Comparison of ENCODE assay signal across 8 cellular contexts in genomic region chr9:91948423-91949292, GRCh38. TPM values are rescaled to one million over a fixed set of nuclear protein-coding genes. Genes with fewer than 3 reads are reported as not detected.
DNase-seq lines count a peak whose midpoint lies in the region; TF ChIP-seq lines count a peak whose summit lies in the region.

No MANE protein-coding gene starts in this region.

- TF ChIP-seq CTCF in smooth muscle cell (IDR thresholded peaks at IDR 0.05; ENCODE audit: borderline replicate concordance, insufficient read depth, poor library complexity, severe bottlenecking) (no peak), OCI-LY7 (conservative IDR thresholded peaks at IDR 0.05; ENCODE audit: low read length) (no peak)

- H3F3A ChIP-seq in smooth muscle cell (ENCODE audit: low read depth) = peaks cover 25% of the 10 kb centered on the region

- no TSS peak for BruUV-seq in OCI-LY7 (replicated peaks; lab: Mats Ljungman, UMichigan)

- H3K9me3 ChIP-seq in adipocyte (ENCODE audit: control insufficient read depth, low read length) = peaks cover 8% of the 10 kb centered on the region
- no peaks in the 10 kb centered on the region for H3K9me3 ChIP-seq in smooth muscle cell (replicated peaks; ENCODE audit: low read depth)
- H3K9me3 ChIP-seq in OCI-LY7 (ENCODE audit: low read length) = no peaks in the 10 kb centered on the region

- H3K27ac ChIP-seq in smooth muscle cell (ENCODE audit: low read depth) (peak overlapping the region; percentile 82), OCI-LY7 (ENCODE audit: low read depth, low read length, poor library complexity, severe bottlenecking) (no peak overlapping the region)

- H3K4me2 ChIP-seq in smooth muscle cell (peak overlapping the region; percentile 90), OCI-LY7 (ENCODE audit: low read length) (no peak overlapping the region)

- H3K36me3 ChIP-seq in adipocyte (ENCODE audit: control insufficient read depth, insufficient read depth, low read length, severe bottlenecking) = no peaks in the 10 kb centered on the region
- H3K36me3 ChIP-seq in smooth muscle cell (ENCODE audit: low read depth) = no peaks in the 10 kb centered on the region
- H3K36me3 ChIP-seq in OCI-LY7 (ENCODE audit: insufficient read depth, low read length) = no peaks in the 10 kb centered on the region

- intact Hi-C loops in OCI-LY7 (cut with micrococcal nuclease; ENCODE audit: unreplicated experiment) = no loop called here

- no peaks in the 10 kb centered on the region for H3K9me2 ChIP-seq in OCI-LY7 (ENCODE audit: insufficient read depth, low read length)

- no peaks in the 10 kb centered on the region for H3K27me3 ChIP-seq in adipocyte (replicated peaks; ENCODE audit: control insufficient read depth, insufficient read depth, low read length)
- no peaks in the 10 kb centered on the region for H3K27me3 ChIP-seq in smooth muscle cell (ENCODE audit: low read depth)

- POLR2A ChIA-PET in OCI-LY7 (lab: Charles Lee) = no interaction called here

- H3K4me1 ChIP-seq in adipocyte (ENCODE audit: control insufficient read depth, insufficient read depth, low read length) (peaks cover 10% of the 10 kb centered on the region), smooth muscle cell (ENCODE audit: low read depth) (peaks cover 43% of the 10 kb centered on the region), OCI-LY7 (ENCODE audit: insufficient read depth, low read length, poor library complexity, severe bottlenecking) (no peaks in the 10 kb centered on the region)

- H3K79me2 ChIP-seq in smooth muscle cell (ENCODE audit: low read depth) (peaks cover 42% of the 10 kb centered on the region), OCI-LY7 (ENCODE audit: insufficient read depth, low read depth, low read length) (no peaks in the 10 kb centered on the region)

- H2AFZ ChIP-seq in smooth muscle cell (ENCODE audit: low read depth) (peak overlapping the region; percentile 85), OCI-LY7 (ENCODE audit: low read length) (no peak overlapping the region)

- H4K20me1 ChIP-seq in smooth muscle cell (ENCODE audit: low read depth) = peaks cover 18% of the 10 kb centered on the region
- no peaks in the 10 kb centered on the region for H4K20me1 ChIP-seq in OCI-LY7 (ENCODE audit: insufficient read depth, low read length)

- DNase-seq in DMS153 treated with DMSO at 0.1 percent for 48 hours (lab: John Stamatoyannopoulos, UW; ENCODE audit: unreplicated experiment) (peak; percentile 33), NCI-H1092 treated with DMSO at 0.1 percent for 48 hours (lab: John Stamatoyannopoulos, UW) (peak; percentile 16), adipocyte (ENCODE audit: low read depth) (peak; percentile 28), hepatic stellate cell (ENCODE audit: low spot score) (peak; percentile 38), smooth muscle cell (lab: John Stamatoyannopoulos, UW; ENCODE audit: unreplicated experiment) (peak; percentile 33), SKM-1 treated with dmso at 0.1 percent for 144 hours (lab: John Stamatoyannopoulos, UW; ENCODE audit: unreplicated experiment) (no peak), NCI-H2196 (lab: John Stamatoyannopoulos, UW; ENCODE audit: unreplicated experiment) (no peak), OCI-LY7 (ENCODE audit: low spot score) (no peak)

- CTCF ChIA-PET in OCI-LY7 (lab: Charles Lee; ENCODE audit: unreplicated experiment) = no interaction called here

- H3K9ac ChIP-seq in adipocyte (ENCODE audit: low read length) (peak overlapping the region; percentile 78), smooth muscle cell (ENCODE audit: low read depth) (peak overlapping the region; percentile 61)

- WGBS in smooth muscle cell (ENCODE audit: low lambda C conversion rate) = 1% methylated on average over 44 of the region's 57 CpGs

- H3K4me3 ChIP-seq in adipocyte (ENCODE audit: low read length) (peak overlapping the region; percentile 79), smooth muscle cell (peak overlapping the region; percentile 92), OCI-LY7 (ENCODE audit: low read depth, low read length, poor library complexity, severe bottlenecking) (no peak overlapping the region)

RNA-seq across cellular contexts. Expression of gene ROR2, which starts 1.4 kb away (rescaled TPM):
- 15.7 and 16.7 TPM in 2 replicates for total RNA-seq in smooth muscle cell
- polyA plus RNA-seq in smooth muscle cell = 16.3 and 21.7 TPM in 2 replicates
- total RNA-seq in OCI-LY7 (2014; rRNA removed; shearing (Covaris generic)) = 0.19 TPM in 1 of 2 replicates, not detected in the other
- total RNA-seq in OCI-LY7 (2022) = 0.10 and 0.17 TPM in 2 replicates

Comparison
In these comparisons a context has a peak if more than half of its experiments do, and no peak if none do; other contexts are left out.
1. DNase-seq: peak in DMS153 treated with DMSO at 0.1 percent for 48 hours (single experiment), NCI-H1092 treated with DMSO at 0.1 percent for 48 hours (single experiment), adipocyte (single experiment), hepatic stellate cell (single experiment) and smooth muscle cell (single experiment); none in SKM-1 treated with dmso at 0.1 percent for 144 hours (single experiment), NCI-H2196 (single experiment) and OCI-LY7 (single experiment).
2. RNA of gene ROR2, which starts 1.4 kb away (total RNA-seq): 15.7 to 16.7 TPM in smooth muscle cell; 0.10 to 0.19 TPM in OCI-LY7; every median in the first group is over 10 times any median in the second.